In the genomic region with DNA sequence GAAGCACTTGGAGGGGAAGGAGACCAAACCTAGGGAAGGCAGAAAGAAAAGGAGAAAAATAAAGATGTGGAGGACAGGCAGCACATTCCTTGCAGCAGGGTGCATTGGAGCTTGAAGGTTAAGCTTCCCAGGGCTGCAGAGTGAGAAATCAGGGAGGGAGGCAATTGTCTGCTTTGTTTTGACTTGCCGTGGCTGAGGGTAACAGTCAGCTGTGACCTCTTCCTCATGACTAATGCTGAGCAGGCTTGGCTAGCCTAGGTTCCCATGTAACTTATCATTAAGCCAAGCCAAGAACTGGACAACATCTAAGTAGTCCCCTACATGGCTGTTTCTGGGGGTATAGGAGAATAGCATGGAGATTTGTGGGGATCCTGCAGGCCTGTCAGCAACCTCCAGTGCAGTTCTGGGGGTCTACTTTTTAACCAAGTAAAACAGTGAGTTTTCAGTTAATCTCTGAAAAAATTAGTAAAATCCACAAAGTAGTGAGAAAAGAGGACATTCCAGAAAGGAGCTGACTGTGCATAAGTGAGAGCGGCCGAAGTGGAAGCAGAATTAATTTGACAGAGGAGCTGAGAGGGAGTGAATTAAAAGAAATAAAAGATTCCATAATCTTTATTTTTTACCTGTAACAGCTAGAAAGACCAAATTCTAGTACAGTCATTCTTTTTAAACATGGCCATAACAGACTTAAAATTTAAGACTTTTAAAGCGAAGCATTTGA, we compare ENCODE assay signal across 7 cellular contexts.
DNase-seq lines count a peak whose midpoint lies in the region; ATAC-seq and TF ChIP-seq lines count a peak whose summit lies in the region.

No MANE protein-coding gene starts in this region.

- POLR2A ChIA-PET in IMR-90 (lab: Charles Lee; ENCODE audit: unreplicated experiment) = no interaction called here

- H3K36me3 Mint-ChIP-seq in chondrocyte (ENCODE audit: low read depth) = no peaks in the 10 kb centered on the region

- TF ChIP-seq CTCF in IMR-90 (conservative IDR thresholded peaks at IDR 0.05; ENCODE audit: low read depth, low read length) (peak; percentile 44), chondrocyte (IDR thresholded peaks at IDR 0.05) (peak; percentile 52)

- dilution Hi-C loops in IMR-90 (cut with HindIII; ENCODE audit: low sequenced_read_pairs, unreplicated experiment) = no loop called here

- H3K4me1 ChIP-seq in IMR-90 (ENCODE audit: control insufficient read depth, insufficient read depth, low read length) = peaks cover 14% of the 10 kb centered on the region

- no peaks in the 10 kb centered on the region for H3K9me3 ChIP-seq in IMR-90 (ENCODE audit: control insufficient read depth, insufficient read depth, low read length)

- H3K27ac Mint-ChIP-seq in chondrocyte (ENCODE audit: unreplicated experiment) = peak overlapping the region; percentile 92

- no peak overlapping the region for H2BK15ac ChIP-seq in IMR-90 (ENCODE audit: low read depth, low read length)

- peak overlapping the region; percentile 56; the same call in 1 of the 2 replicates for H3K23ac ChIP-seq in IMR-90 (ENCODE audit: low read depth, low read length)

- H3K4me1 Mint-ChIP-seq in chondrocyte (ENCODE audit: low read depth) = peaks cover 71% of the 10 kb centered on the region

- H3K27me3 ChIP-seq in IMR-90 (ENCODE audit: control insufficient read depth, insufficient read depth, low read length) (no peaks in the 10 kb centered on the region), layer of hippocampus (ENCODE audit: control insufficient read depth, insufficient read depth, low read length) (no peaks in the 10 kb centered on the region)

- H4K91ac ChIP-seq in IMR-90 (ENCODE audit: insufficient read depth, low read depth, low read length) = peak overlapping the region; percentile 80; the same call in 1 of the 2 replicates

- H3K4me2 ChIP-seq in IMR-90 (ENCODE audit: low read depth, low read length) = no peak overlapping the region

- peak overlapping the region; percentile 35; the same call in 1 of the 2 replicates for H3K4ac ChIP-seq in IMR-90 (ENCODE audit: low read depth, low read length)

- no TSS peak for BruUV-seq in IMR-90 (replicated peaks; lab: Mats Ljungman, UMichigan)

- H3K9me3 Mint-ChIP-seq in chondrocyte (ENCODE audit: low read depth) = peaks cover 4% of the 10 kb centered on the region

- H3K4me3 ChIP-seq in IMR-90 (ENCODE audit: insufficient read depth, low read depth, low read length) = no peak overlapping the region

- H4K20me1 ChIP-seq in IMR-90 (ENCODE audit: insufficient read depth, low read length) = no peaks in the 10 kb centered on the region

- H3K27ac ChIP-seq in IMR-90 (ENCODE audit: insufficient read depth, low read length) (peak overlapping the region; percentile 59; the same call in 1 of the 2 replicates), layer of hippocampus (ENCODE audit: low read depth, low read length) (peak overlapping the region; percentile 38)

- peaks cover 5% of the 10 kb centered on the region for H3K9me1 ChIP-seq in IMR-90 (ENCODE audit: insufficient read depth, low read length)

- no peak overlapping the region for H2AFZ ChIP-seq in IMR-90 (replicated peaks; ENCODE audit: low read length, poor library complexity)

- TF ChIP-seq POLR2A in IMR-90 (IDR thresholded peaks at IDR 0.05; ENCODE audit: low read depth, low read length) = no peak

- no peak overlapping the region for H4K8ac ChIP-seq in IMR-90 (ENCODE audit: low read depth in 2 of 2, low read length in 2 of 2)

- peak overlapping the region; percentile 60; the same call in 1 of the 2 replicates for H2BK20ac ChIP-seq in IMR-90 (ENCODE audit: low read depth, low read length)

- WGBS in IMR-90 (ENCODE audit: extremely low coverage in 2 of 2, insufficient read length in 1 of 2), 2 experiments = no CpG with 5 or more reads among the region's 4 CpGs

- H3K18ac ChIP-seq in IMR-90 (ENCODE audit: low read depth, low read length) = no peak overlapping the region; the same call in 1 of the 2 replicates

- TF ChIP-seq RAD21 in IMR-90 (IDR thresholded peaks at IDR 0.05; ENCODE audit: low read length) = peak; percentile 48

- peak; percentile 91 for ATAC-seq in IMR-90 (ENCODE audit: low read depth)

- H3K36me3 ChIP-seq in IMR-90 (ENCODE audit: control insufficient read depth, insufficient read depth, low read length) = no peaks in the 10 kb centered on the region

- DNase-seq in IMR-90 (peak; percentile 98), chondrocyte (ENCODE audit: low spot score) (no peak), superior temporal gyrus (ENCODE audit: extremely low spot score) (peak; percentile 50), epidermal melanocyte (ENCODE audit: insufficient read length, low spot score) (no peak), NCI-H1105 (lab: John Stamatoyannopoulos, UW) (no peak)
- no peak for DNase-seq in stimulated activated CD4-positive, alpha-beta T cell treated with anti-CD3 and anti-CD28 coated beads, Interleukin-2, amount 100 ng/mL, for 24 hours

- H3K4me3 Mint-ChIP-seq in chondrocyte (ENCODE audit: unreplicated experiment) = no peak overlapping the region

- 0 out of 2 replicates have a peak overlapping the region, but pooled peaks have one; percentile 11 for H3K14ac ChIP-seq in IMR-90 (replicated peaks; ENCODE audit: low read depth, low read length)

- H4K5ac ChIP-seq in IMR-90 (ENCODE audit: low read depth, low read length) = no peak overlapping the region

- no peaks in the 10 kb centered on the region for H3K27me3 Mint-ChIP-seq in chondrocyte (ENCODE audit: low read depth)

- no peaks in the 10 kb centered on the region for H3K79me1 ChIP-seq in IMR-90 (ENCODE audit: low read depth in 1 of 2, low read length in 2 of 2)

- H2BK5ac ChIP-seq in IMR-90 (ENCODE audit: low read depth, low read length, poor library complexity, severe bottlenecking) = peak overlapping the region; percentile 43

- intact Hi-C loops in IMR-90 (cut with micrococcal nuclease) = loop anchor here (5.0 to 10.0 kb wide), 3 partner anchors 149 to 531 kb away; partner anchors contain the start of gene SGCD

- CTCF ChIA-PET in IMR-90 (lab: Yijun Ruan, JAX) = interaction anchor here (0.6 kb wide), 1 partner anchor 264 kb away, joined by 3 read pairs; no protein-coding TSS in a partner anchor

- H2AK5ac ChIP-seq in IMR-90 (ENCODE audit: low read depth, low read length) = no peak overlapping the region

- H3K56ac ChIP-seq in IMR-90 (ENCODE audit: extremely low read depth, insufficient read depth, low read length) = peak overlapping the region; percentile 30; the same call in 1 of the 2 replicates

- H3K9ac ChIP-seq in IMR-90 (ENCODE audit: low read depth, low read length) = no peak overlapping the region

- H2BK120ac ChIP-seq in IMR-90 (ENCODE audit: low read depth, low read length) = peak overlapping the region; percentile 67; the same call in 1 of the 2 replicates

- in situ Hi-C loops in IMR-90 (cut with MboI; ENCODE audit: low sequenced_read_pairs) = no loop called here

- no peak overlapping the region for H2AK9ac ChIP-seq in IMR-90 (replicated peaks; ENCODE audit: low read depth, low read length, poor library complexity)

TF ChIP-seq in IMR-90, 13 proteins besides CTCF, POLR2A, EP300 and RAD21:
- TF ChIP-seq BHLHE40 (IDR thresholded peaks at IDR 0.05; ENCODE audit: low read depth, low read length) (peak; percentile 74), RCOR1 (IDR thresholded peaks at IDR 0.05; ENCODE audit: insufficient replicate concordance, low read length) (peak; percentile 31), MAFK (IDR thresholded peaks at IDR 0.05; ENCODE audit: low read depth, low read length) (peak; percentile 89), MAZ (IDR thresholded peaks at IDR 0.05; ENCODE audit: borderline replicate concordance, low read depth, low read length) (peak; percentile 24; the same call in 1 of the 2 replicates), ELK1 (IDR thresholded peaks at IDR 0.05; ENCODE audit: borderline replicate concordance, low read depth, low read length) (no peak), CHD1 (IDR thresholded peaks at IDR 0.05; ENCODE audit: low read depth, low read length) (no peak), FOS (IDR thresholded peaks at IDR 0.05; ENCODE audit: low read depth, low read length) (peak; percentile 87), CEBPB (IDR thresholded peaks at IDR 0.05; ENCODE audit: low read depth, low read length) (no peak; the same call in 1 of the 2 replicates), SMC3 (IDR thresholded peaks at IDR 0.05; ENCODE audit: low read depth, low read length) (peak; percentile 20; the same call in 1 of the 2 replicates)
TF ChIP-seq in IMR-90: peak in this region for 6.

Comparison
In these comparisons a context has a peak if more than half of its experiments do, and no peak if none do; other contexts are left out.
1. DNase-seq: peak in IMR-90 (single experiment) and superior temporal gyrus (single experiment); none in chondrocyte (single experiment), epidermal melanocyte (single experiment), NCI-H1105 (single experiment) and stimulated activated CD4-positive, alpha-beta T cell treated with anti-CD3 and anti-CD28 coated beads, Interleukin-2, amount 100 ng/mL, for 24 hours (0 of 2).